Comparison of ENCODE assay signal across 12 cellular contexts in genomic region chr16:11056090-11056988, GRCh38.
DNase-seq lines count a peak whose midpoint lies in the region; ATAC-seq, FAIRE-seq and TF ChIP-seq lines count a peak whose summit lies in the region.
"Had no signal": no experiment of that assay in that cellular context is flagged by ENCODE, and none has a peak within 500 bp of the region (broad histone marks: within the 10 kb centered on the region; RNA-seq: fewer than 3 reads in every experiment).

No MANE protein-coding gene starts in this region.

- H3K4me1 ChIP-seq in endodermal cell (ENCODE audit: control insufficient read depth, insufficient read depth, low read length), result peaks cover 17% of the 10 kb centered on the region
- H3K4me1 ChIP-seq in sigmoid colon, result no peaks in the 10 kb centered on the region

- ATAC-seq in HG03439 (IDR thresholded peaks at IDR 0.05; ENCODE audit: unreplicated experiment), result no peak
- ATAC-seq: activated T-cell treated with anti-CD3 and anti-CD28 coated beads, Interleukin-2, amount 50 U/mL, for 4 hours; left cardiac atrium had no signal

- peaks cover 22% of the 10 kb centered on the region for H3K36me3 ChIP-seq in endodermal cell (ENCODE audit: control insufficient read depth, insufficient read depth, low read length)
- peaks cover 3 to 34% (median 9%) of the 10 kb centered on the region in 4 donors for H3K36me3 ChIP-seq in sigmoid colon

- intact Hi-C loops in sigmoid colon (cut with DNase I), result no loop called here

- H3K36me3 Mint-ChIP-seq in endodermal cell (ENCODE audit: low read depth), result peaks cover 24% of the 10 kb centered on the region

- no peak overlapping the region for H3K27ac ChIP-seq in endodermal cell (ENCODE audit: low read depth, low read length)
- H3K27ac ChIP-seq in sigmoid colon, result no peak overlapping the region
- H3K27ac ChIP-seq: neutrophil, Peyer's patch had no signal

- peaks cover 30% of the 10 kb centered on the region for H3K4me1 Mint-ChIP-seq in endodermal cell

- no peak for TF ChIP-seq EP300 in sigmoid colon (IDR thresholded peaks at IDR 0.05)

- no peak overlapping the region for H3K9ac ChIP-seq in endodermal cell (ENCODE audit: extremely low read depth, low read length, poor library complexity, severe bottlenecking)

- H3K4me3 ChIP-seq in endodermal cell (ENCODE audit: low read length), result no peak overlapping the region
- H3K4me3 ChIP-seq in sigmoid colon, result no peak overlapping the region
- H3K4me3 ChIP-seq: Peyer's patch had no signal

- no peak for TF ChIP-seq POLR2A in GM12891 (IDR thresholded peaks at IDR 0.05; ENCODE audit: low read depth, low read length)
- TF ChIP-seq POLR2A in sigmoid colon (IDR thresholded peaks at IDR 0.05), result no peak

- H3K27me3 Mint-ChIP-seq in endodermal cell (ENCODE audit: insufficient read depth), result no peaks in the 10 kb centered on the region

- WGBS in endodermal cell (ENCODE audit: insufficient coverage in 1 of 2, insufficient read length in 1 of 2), 2 experiments, result 84 to 96% methylated on average over 5 to 10 of the region's 11 CpGs
- 79 to 82% methylated on average over 11 of the region's 11 CpGs for WGBS in sigmoid colon, 2 donors

- no peak overlapping the region for H3K4me3 Mint-ChIP-seq in endodermal cell
- H3K4me3 Mint-ChIP-seq: activated T-cell treated with anti-CD3 and anti-CD28 coated beads, Interleukin-2, amount 50 U/mL, for 4 hours had no signal

- H3K9me3 Mint-ChIP-seq in endodermal cell, result no peaks in the 10 kb centered on the region
- H3K9me3 Mint-ChIP-seq: activated T-cell treated with anti-CD3 and anti-CD28 coated beads, Interleukin-2, amount 50 U/mL, for 4 hours had no signal

- DNase-seq in GM12891 (ENCODE audit: insufficient read length, low spot score) (no peak), SW480 (ENCODE audit: low spot score) (peak; percentile 22), endodermal cell (no peak), sigmoid colon (peak; percentile 30), HPDE6-E6E7 (ENCODE audit: extremely low spot score) (no peak)
- no peak for DNase-seq in stimulated activated CD8-positive, alpha-beta memory T cell treated with anti-CD3 and anti-CD28 coated beads, Interleukin-4, amount 100 ng/mL, for 48 hours
- DNase-seq: activated T-cell treated with anti-CD3 and anti-CD28 coated beads, Interleukin-2, amount 50 U/mL, for 4 hours; left cardiac atrium had no signal

- FAIRE-seq in GM12891 (lab: Jason Lieb, UNC), result peak; percentile 40
- FAIRE-seq: TTC549 had no signal

- TF ChIP-seq CTCF in endodermal cell (conservative IDR thresholded peaks at IDR 0.05) (no peak), sigmoid colon (IDR thresholded peaks at IDR 0.05) (no peak)

- H3K27me3 ChIP-seq in endodermal cell (ENCODE audit: control insufficient read depth, insufficient read depth, low read length, poor library complexity, severe bottlenecking), result no peaks in the 10 kb centered on the region
- H3K27me3 ChIP-seq in sigmoid colon, result no peaks in the 10 kb centered on the region
- H3K27me3 ChIP-seq: neutrophil, Peyer's patch had no signal

- H3K27ac Mint-ChIP-seq in endodermal cell, result peak overlapping the region; percentile 7

- H3K9me3 ChIP-seq in endodermal cell (ENCODE audit: control insufficient read depth, low read length) (no peaks in the 10 kb centered on the region), sigmoid colon (no peaks in the 10 kb centered on the region)
- H3K9me3 ChIP-seq: neutrophil, Peyer's patch had no signal

TF ChIP-seq in GM12891, 5 proteins besides CTCF, POLR2A, EP300 and RAD21:
- TF ChIP-seq PAX5 (IDR thresholded peaks at IDR 0.05; ENCODE audit: insufficient read depth, low read length, severe bottlenecking), result no peak
- no peak for TF ChIP-seq POU2F2 (IDR thresholded peaks at IDR 0.05; ENCODE audit: low read depth, low read length)
- no peak for TF ChIP-seq SPI1 (IDR thresholded peaks at IDR 0.05; ENCODE audit: low read depth, low read length)
- TF ChIP-seq POLR2AphosphoS5 (IDR thresholded peaks at IDR 0.05; ENCODE audit: low read depth, low read length), result no peak
- no peak for TF ChIP-seq TAF1 (IDR thresholded peaks at IDR 0.05; ENCODE audit: low read depth, low read length)

Comparison
In these comparisons a context has a peak if more than half of its experiments do, and no peak if none do; other contexts are left out.
1. DNase-seq: peak in SW480 (single experiment) and sigmoid colon (single experiment); none in GM12891 (single experiment), endodermal cell (single experiment), HPDE6-E6E7 (single experiment) and stimulated activated CD8-positive, alpha-beta memory T cell treated with anti-CD3 and anti-CD28 coated beads, Interleukin-4, amount 100 ng/mL, for 48 hours (single experiment).